In the genomic region with DNA sequence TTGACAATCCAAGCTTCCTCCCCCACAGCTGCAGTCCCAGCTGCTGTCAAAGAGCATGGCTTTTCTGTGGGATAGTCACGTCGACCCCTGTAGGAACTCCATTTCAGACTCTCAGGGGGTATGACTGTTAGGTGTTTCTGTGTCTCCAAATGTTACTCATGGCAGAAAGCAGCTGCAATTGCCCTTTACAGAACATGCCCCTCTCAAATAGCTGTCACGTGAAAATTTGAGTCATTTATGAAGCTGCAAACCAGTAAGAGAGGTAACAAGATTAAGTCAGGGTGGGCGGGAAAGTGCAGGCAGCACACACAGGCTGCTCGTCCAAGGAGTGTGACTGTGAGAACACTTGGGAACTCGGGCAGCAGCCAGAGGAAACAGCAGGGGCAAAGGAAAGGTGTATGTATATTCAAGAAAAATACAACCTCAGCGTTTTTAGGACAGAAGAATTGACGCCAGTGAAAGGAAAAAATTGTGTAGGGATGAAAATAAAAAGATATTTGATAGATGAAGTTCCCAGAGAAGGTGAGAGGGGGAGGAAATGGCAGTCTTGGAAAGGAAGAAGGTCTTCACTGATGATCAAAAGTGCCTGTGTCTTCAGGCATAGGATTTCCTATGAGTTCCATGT, we compare ENCODE assay signal across 8 cellular contexts.
A peak's percentile ranks its signal among the peaks of the same experiment; 100 is the strongest.
DNase-seq lines count a peak whose midpoint lies in the region; ATAC-seq and TF ChIP-seq lines count a peak whose summit lies in the region.

No MANE protein-coding gene starts in this region.

- no peaks in the 10 kb centered on the region for H3K9me3 ChIP-seq in Karpas-422 (ENCODE audit: low read length)
- no peaks in the 10 kb centered on the region for H3K9me3 ChIP-seq in PC-3 (ENCODE audit: low read length)

- H3K27me3 ChIP-seq in GM06990 (replicated peaks; ENCODE audit: control insufficient read depth, insufficient read depth, low read length), result no peaks in the 10 kb centered on the region
- 0 out of 2 replicates have a peak, but pooled peaks cover 3% of the 10 kb centered on the region for H3K27me3 ChIP-seq in Karpas-422 (ENCODE audit: low read length)
- no peaks in the 10 kb centered on the region for H3K27me3 ChIP-seq in foreskin keratinocyte
- H3K27me3 ChIP-seq in PC-3 (ENCODE audit: low read length), result no peaks in the 10 kb centered on the region

- intact Hi-C loops in PC-3 (cut with micrococcal nuclease), result no loop called here

- H3K4me3 ChIP-seq in GM06990 (replicated peaks; ENCODE audit: low read depth, low read length) (peak overlapping the region; percentile 39), Karpas-422 (ENCODE audit: low read length) (peak overlapping the region; percentile 29; the same call in 1 of the 2 replicates), PC-3 (ENCODE audit: low read length) (no peak overlapping the region)

- H3K27ac ChIP-seq in Karpas-422 (ENCODE audit: low read length) (no peak overlapping the region), foreskin keratinocyte (no peak overlapping the region), PC-3 (ENCODE audit: low read length) (no peak overlapping the region)

- POLR2A ChIA-PET in PC-3 (lab: Charles Lee; ENCODE audit: unreplicated experiment), result no interaction called here

- TF ChIP-seq CTCF in GM06990 (IDR thresholded peaks at IDR 0.05; ENCODE audit: insufficient read depth, low read length, poor library complexity, severe bottlenecking), result no peak
- no peak for TF ChIP-seq CTCF in foreskin keratinocyte (conservative IDR thresholded peaks at IDR 0.05)
- TF ChIP-seq CTCF in PC-3 (conservative IDR thresholded peaks at IDR 0.05; ENCODE audit: low read depth, low read length), result no peak

- peaks cover 5% of the 10 kb centered on the region for H3K4me1 ChIP-seq in Karpas-422 (ENCODE audit: low read length)
- peaks cover 7% of the 10 kb centered on the region for H3K4me1 ChIP-seq in foreskin keratinocyte
- H3K4me1 ChIP-seq in PC-3 (ENCODE audit: insufficient read depth, low read length), result peaks cover 22% of the 10 kb centered on the region

- BruUV-seq in PC-3 (replicated peaks; lab: Mats Ljungman, UMichigan), result no TSS peak

- H2AFZ ChIP-seq in Karpas-422 (ENCODE audit: low read length), result peak overlapping the region; percentile 31; the same call in 1 of the 2 replicates
- H2AFZ ChIP-seq in PC-3 (ENCODE audit: low read length), result no peak overlapping the region

- DNase-seq in GM06990 (ENCODE audit: extremely low read depth, insufficient read length) (peak; percentile 36), Karpas-422 (no peak), foreskin keratinocyte (peak; percentile 17 to 39), UCSD-AML1 (lab: John Stamatoyannopoulos, UW; ENCODE audit: unreplicated experiment) (no peak), midbrain (lab: John Stamatoyannopoulos, UW) (no peak), PC-3 (no peak)
- DNase-seq in effector CD8-positive, alpha-beta T cell (lab: John Stamatoyannopoulos, UW), result no peak

- H3K36me3 ChIP-seq in GM06990 (ENCODE audit: control insufficient read depth, insufficient read depth, low read length) (no peaks in the 10 kb centered on the region), Karpas-422 (ENCODE audit: insufficient read depth, low read length) (no peaks in the 10 kb centered on the region), PC-3 (ENCODE audit: low read depth, low read length) (no peaks in the 10 kb centered on the region)

- no peaks in the 10 kb centered on the region for H4K20me1 ChIP-seq in Karpas-422 (ENCODE audit: insufficient read depth, low read depth, low read length)
- H4K20me1 ChIP-seq in PC-3 (ENCODE audit: low read length), result no peaks in the 10 kb centered on the region

- CTCF ChIA-PET in PC-3 (lab: Charles Lee), result no interaction called here

- no peaks in the 10 kb centered on the region for H3F3A ChIP-seq in PC-3 (ENCODE audit: low read length, unreplicated experiment)

- H3K9ac ChIP-seq in Karpas-422 (ENCODE audit: low read length) (peak overlapping the region; percentile 9; the same call in 1 of the 2 replicates), PC-3 (ENCODE audit: low read length) (no peak overlapping the region)

- H3K4me2 ChIP-seq in Karpas-422 (ENCODE audit: low read depth, low read length, poor library complexity, severe bottlenecking) (peak overlapping the region; percentile 26), PC-3 (ENCODE audit: low read length) (no peak overlapping the region)

- no peaks in the 10 kb centered on the region for H3K79me2 ChIP-seq in Karpas-422 (ENCODE audit: low read length)
- no peaks in the 10 kb centered on the region for H3K79me2 ChIP-seq in PC-3 (ENCODE audit: low read length)

- H3K9me2 ChIP-seq in Karpas-422 (replicated peaks; ENCODE audit: insufficient read depth, low read length) (no peaks in the 10 kb centered on the region), PC-3 (replicated peaks; ENCODE audit: low read length) (no peaks in the 10 kb centered on the region)

- ATAC-seq in GM21381 (IDR thresholded peaks at IDR 0.05; ENCODE audit: unreplicated experiment) (peak; percentile 58), foreskin keratinocyte (peak; percentile 51), PC-3 (no peak)

Comparison
In these comparisons a context has a peak if more than half of its experiments do, and no peak if none do; other contexts are left out.
1. DNase-seq: peak in GM06990 (single experiment) and foreskin keratinocyte (2 of 2); none in Karpas-422 (single experiment), UCSD-AML1 (single experiment), midbrain (single experiment), PC-3 (single experiment) and effector CD8-positive, alpha-beta T cell (single experiment).